In genomic region chr9:33781736-33782135, GRCh38 we compare ENCODE assay signal across 17 cellular contexts.
"Had no signal": no experiment of that assay in that cellular context is flagged by ENCODE, and none has a peak within 500 bp of the region (broad histone marks: within the 10 kb centered on the region; RNA-seq: fewer than 3 reads in every experiment).

No MANE protein-coding gene starts in this region.

- H3K4me3 ChIP-seq: body of pancreas, esophagus squamous epithelium, heart right ventricle, right lobe of liver, smooth muscle cell, suprapubic skin had no signal

- ATAC-seq: activated T-helper 17 cell treated with anti-CD3 and anti-CD28 coated beads, Interleukin-2, amount 50 U/mL, for 72 hours; body of pancreas; effector memory CD8-positive, alpha-beta T cell; heart right ventricle; naive thymus-derived CD8-positive, alpha-beta T cell; right lobe of liver; stimulated activated naive CD8-positive, alpha-beta T cell treated with anti-CD3 and anti-CD28 coated beads, Interleukin-15, amount 100 ng/mL, for 72 hours had no signal

- DNase-seq: activated B cell treated with CpG ODN at 0.5 μM for 24 hours; activated CD4-positive, alpha-beta memory T cell treated with anti-CD3 and anti-CD28 coated beads for 36 hours; activated CD4-positive, alpha-beta T cell treated with anti-CD3 and anti-CD28 coated beads for 4 hours; activated naive CD4-positive, alpha-beta T cell treated with Interleukin-2 at 50 U/mL for 16 hours; activated T-cell treated with anti-CD3 and anti-CD28 coated beads for 4 hours; body of pancreas; effector memory CD8-positive, alpha-beta T cell; esophagus squamous epithelium; heart right ventricle; naive thymus-derived CD8-positive, alpha-beta T cell; right lobe of liver; stimulated activated CD4-positive, alpha-beta T cell treated with anti-CD3 and anti-CD28 coated beads, Interleukin-4, amount 100 ng/mL, for 1 hour; stimulated activated naive CD8-positive, alpha-beta T cell treated with anti-CD3 and anti-CD28 coated beads, Interleukin-15, amount 100 ng/mL, for 72 hours had no signal

- H3K79me2 ChIP-seq: parathyroid adenoma had no signal

- H2AFZ ChIP-seq: parathyroid adenoma had no signal

- H3K27ac ChIP-seq: esophagus squamous epithelium, heart right ventricle, parathyroid adenoma, right lobe of liver, suprapubic skin had no signal

- H3K36me3 ChIP-seq: esophagus squamous epithelium, heart right ventricle, right lobe of liver, suprapubic skin had no signal

- H3K9me3 ChIP-seq: body of pancreas, esophagus squamous epithelium, right lobe of liver, suprapubic skin had no signal

- H3K4me1 ChIP-seq: parathyroid adenoma, right lobe of liver had no signal

- H3K27me3 ChIP-seq: body of pancreas, esophagus squamous epithelium, right lobe of liver, suprapubic skin had no signal
